17 cellular contexts compared by ENCODE assay signal in genomic region chr1:204992499-204992898, GRCh38. TPM values are rescaled to one million over a fixed set of nuclear protein-coding genes. Genes with fewer than 3 reads are reported as not detected.
DNase-seq lines count a peak whose midpoint lies in the region; ATAC-seq and TF ChIP-seq lines count a peak whose summit lies in the region.
"Had no signal": no experiment of that assay in that cellular context is flagged by ENCODE, and none has a peak within 500 bp of the region (broad histone marks: within the 10 kb centered on the region; RNA-seq: fewer than 3 reads in every experiment).

No MANE protein-coding gene starts in this region.

- no peaks in the 10 kb centered on the region for H3K79me2 ChIP-seq in neural progenitor cell (ENCODE audit: low read depth)

- H3F3A ChIP-seq in neural progenitor cell (ENCODE audit: low read depth), result peaks cover 40% of the 10 kb centered on the region

- no peak for TF ChIP-seq CTCF in CD8-positive, alpha-beta T cell (IDR thresholded peaks at IDR 0.05)
- TF ChIP-seq CTCF in neural progenitor cell (IDR thresholded peaks at IDR 0.05) (no peak), psoas muscle (IDR thresholded peaks at IDR 0.05) (no peak), mesothelial cell of epicardium (IDR thresholded peaks at IDR 0.05; ENCODE audit: unreplicated experiment) (no peak)

- peak overlapping the region; percentile 52 for H3K27ac Mint-ChIP-seq in CD8-positive, alpha-beta T cell
- peak overlapping the region; percentile 82 for H3K27ac Mint-ChIP-seq in activated naive CD8-positive, alpha-beta T cell treated with anti-CD3 and anti-CD28 coated beads for 36 hours
- H3K27ac Mint-ChIP-seq in neural progenitor cell (no peak overlapping the region), mesothelial cell of epicardium (no peak overlapping the region)

- no peaks in the 10 kb centered on the region for H3K9me3 Mint-ChIP-seq in CD8-positive, alpha-beta T cell
- no peaks in the 10 kb centered on the region for H3K9me3 Mint-ChIP-seq in activated naive CD8-positive, alpha-beta T cell treated with anti-CD3 and anti-CD28 coated beads for 36 hours
- H3K9me3 Mint-ChIP-seq in neural progenitor cell (no peaks in the 10 kb centered on the region), mesothelial cell of epicardium (no peaks in the 10 kb centered on the region)

- H3K27ac ChIP-seq in CD8-positive, alpha-beta T cell (ENCODE audit: low read depth, low read length), result no peak overlapping the region
- no peak overlapping the region for H3K27ac ChIP-seq in neural progenitor cell
- no peak overlapping the region for H3K27ac ChIP-seq in psoas muscle
- H3K27ac ChIP-seq: brain microvascular endothelial cell, prostate gland, suprapubic skin had no signal

- POLR2A ChIA-PET in CD8-positive, alpha-beta T cell (lab: Charles Lee), result interaction anchor here (0.6 kb wide), 1 partner anchor 201 kb away, joined by 4 read pairs; no protein-coding TSS in a partner anchor

- ATAC-seq in CD8-positive, alpha-beta T cell, result peak; percentile 63
- ATAC-seq in psoas muscle (no peak), GM21576 (IDR thresholded peaks at IDR 0.05; ENCODE audit: unreplicated experiment) (no peak)
- ATAC-seq: HepG2 had no signal

- peaks cover 3% of the 10 kb centered on the region for H4K20me1 ChIP-seq in neural progenitor cell (ENCODE audit: low read depth)

- H3K36me3 ChIP-seq in CD8-positive, alpha-beta T cell (ENCODE audit: insufficient read depth, low read length), result no peaks in the 10 kb centered on the region
- H3K36me3 ChIP-seq in neural progenitor cell (no peaks in the 10 kb centered on the region), psoas muscle (ENCODE audit: insufficient read depth in 1 of 2, low read depth in 1 of 2) (no peaks in the 10 kb centered on the region)
- H3K36me3 ChIP-seq: brain microvascular endothelial cell, prostate gland, suprapubic skin had no signal

- H2AFZ ChIP-seq in neural progenitor cell (replicated peaks), result no peak overlapping the region

- peak in 2 of 7 experiments; percentile 8 to 43 for DNase-seq in CD8-positive, alpha-beta T cell
- DNase-seq in MV-4-11 (lab: John Stamatoyannopoulos, UW), result peak; percentile 59
- peak; percentile 14 for DNase-seq in activated naive CD8-positive, alpha-beta T cell treated with anti-CD3 and anti-CD28 coated beads for 36 hours
- no peak for DNase-seq in neural progenitor cell (ENCODE audit: low spot score)
- no peak for DNase-seq in psoas muscle
- no peak for DNase-seq in mesothelial cell of epicardium (ENCODE audit: low spot score in 2 of 2, unreplicated experiment in 2 of 2)
- DNase-seq in SHP77 treated with DMSO at 0.1 percent for 48 hours (lab: John Stamatoyannopoulos, UW), result no peak
- DNase-seq: brain microvascular endothelial cell; Calu3; hippocampal formation; mesendoderm; NCI-H187 treated with DMSO at 0.1 percent for 48 hours; stimulated activated CD4-positive, alpha-beta T cell treated with anti-CD3 and anti-CD28 coated beads, Interleukin-4, amount 100 ng/mL, for 24 hours had no signal

- 69 to 86% (median 71%) methylated on average over 7 of the region's 7 CpGs for WGBS in psoas muscle, 3 donors

- H3K4me3 Mint-ChIP-seq in CD8-positive, alpha-beta T cell, result no peak overlapping the region
- H3K4me3 Mint-ChIP-seq in activated naive CD8-positive, alpha-beta T cell treated with anti-CD3 and anti-CD28 coated beads for 36 hours, result no peak overlapping the region
- H3K4me3 Mint-ChIP-seq in neural progenitor cell (peak overlapping the region; percentile 36), mesothelial cell of epicardium (no peak overlapping the region)

- H3K9ac ChIP-seq in neural progenitor cell, result no peak overlapping the region

- H3K4me2 ChIP-seq in neural progenitor cell, result no peak overlapping the region

- CTCF ChIA-PET in CD8-positive, alpha-beta T cell (lab: Charles Lee), result interaction anchor here (1.3 to 1.7 kb wide), 2 partner anchors 69 to 263 kb away, joined by 4 to 5 read pairs; no protein-coding TSS in a partner anchor

- no peaks in the 10 kb centered on the region for H3K27me3 Mint-ChIP-seq in CD8-positive, alpha-beta T cell (ENCODE audit: low read depth)
- H3K27me3 Mint-ChIP-seq in activated naive CD8-positive, alpha-beta T cell treated with anti-CD3 and anti-CD28 coated beads for 36 hours, result peaks cover 7% of the 10 kb centered on the region
- H3K27me3 Mint-ChIP-seq in neural progenitor cell (ENCODE audit: insufficient read depth, low read depth), result peaks cover 6% of the 10 kb centered on the region
- peaks cover 56% of the 10 kb centered on the region for H3K27me3 Mint-ChIP-seq in mesothelial cell of epicardium (ENCODE audit: low read depth)

- H3K36me3 Mint-ChIP-seq in CD8-positive, alpha-beta T cell, result no peaks in the 10 kb centered on the region
- no peaks in the 10 kb centered on the region for H3K36me3 Mint-ChIP-seq in activated naive CD8-positive, alpha-beta T cell treated with anti-CD3 and anti-CD28 coated beads for 36 hours
- peaks cover 4% of the 10 kb centered on the region for H3K36me3 Mint-ChIP-seq in neural progenitor cell
- no peaks in the 10 kb centered on the region for H3K36me3 Mint-ChIP-seq in mesothelial cell of epicardium

- intact Hi-C loops in CD8-positive, alpha-beta T cell (cut with DNase I, micrococcal nuclease), result loop anchor here in 1 of 2 experiments (5.0 kb wide), 1 partner anchor 265 kb away; no protein-coding TSS in a partner anchor
- intact Hi-C loops in psoas muscle (cut with DNase I), result loop anchor here in 1 of 2 donors (5.0 kb wide), 1 partner anchor 70 kb away; no protein-coding TSS in a partner anchor

- peaks cover 15% of the 10 kb centered on the region for H3K4me1 Mint-ChIP-seq in CD8-positive, alpha-beta T cell (ENCODE audit: low read depth)
- peaks cover 15% of the 10 kb centered on the region for H3K4me1 Mint-ChIP-seq in activated naive CD8-positive, alpha-beta T cell treated with anti-CD3 and anti-CD28 coated beads for 36 hours
- H3K4me1 Mint-ChIP-seq in neural progenitor cell, result peaks cover 57% of the 10 kb centered on the region
- H3K4me1 Mint-ChIP-seq in mesothelial cell of epicardium, result peaks cover 1% of the 10 kb centered on the region

- no peaks in the 10 kb centered on the region for H3K27me3 ChIP-seq in CD8-positive, alpha-beta T cell (ENCODE audit: insufficient read depth, low read length)
- no peaks in the 10 kb centered on the region for H3K27me3 ChIP-seq in neural progenitor cell
- peaks cover 0 to 22% (median 2%) of the 10 kb centered on the region in 3 donors for H3K27me3 ChIP-seq in psoas muscle (ENCODE audit: insufficient read depth in 3 of 3, low read length in 2 of 3)
- H3K27me3 ChIP-seq: brain microvascular endothelial cell had no signal

- H3K4me1 ChIP-seq in CD8-positive, alpha-beta T cell (ENCODE audit: insufficient read depth, low read length), result peaks cover 4% of the 10 kb centered on the region
- H3K4me1 ChIP-seq in neural progenitor cell, result peaks cover 65% of the 10 kb centered on the region
- no peaks in the 10 kb centered on the region for H3K4me1 ChIP-seq in psoas muscle
- H3K4me1 ChIP-seq: prostate gland had no signal

- H3K4me3 ChIP-seq in CD8-positive, alpha-beta T cell (ENCODE audit: low read depth, low read length), result no peak overlapping the region
- no peak overlapping the region for H3K4me3 ChIP-seq in neural progenitor cell
- no peak overlapping the region for H3K4me3 ChIP-seq in psoas muscle
- H3K4me3 ChIP-seq: prostate gland, suprapubic skin had no signal

- H3K9me3 ChIP-seq in CD8-positive, alpha-beta T cell (ENCODE audit: low read length), result no peaks in the 10 kb centered on the region
- H3K9me3 ChIP-seq in neural progenitor cell (ENCODE audit: low read depth), result no peaks in the 10 kb centered on the region
- no peaks in the 10 kb centered on the region for H3K9me3 ChIP-seq in psoas muscle
- H3K9me3 ChIP-seq: prostate gland, suprapubic skin had no signal

RNA-seq across cellular contexts. Expression of gene CNTN2, which starts 50.5 kb away (rescaled TPM):
- total RNA-seq in CD8-positive, alpha-beta T cell, result not detected
- total RNA-seq in activated naive CD8-positive, alpha-beta T cell treated with anti-CD3 and anti-CD28 coated beads for 36 hours, result not detected
- 8.4 and 12.8 TPM in 2 replicates for total RNA-seq in neural progenitor cell (ENCODE audit: low replicate concordance)
- under 1 TPM in 1 of 4 donors, not detected in 3; 0.06 TPM for total RNA-seq in psoas muscle
- polyA plus RNA-seq in psoas muscle, result under 1 TPM in 2 of 3 donors, not detected in 1; 0.01 to 0.05 TPM
- 0.11 to 0.38 TPM (median 0.29 TPM) in 3 replicates for total RNA-seq in mesothelial cell of epicardium
- total RNA-seq: Calu3, HepG2 had no signal
- polyA plus RNA-seq: HepG2 had no signal

Comparison
In these comparisons a context has a peak if more than half of its experiments do, and no peak if none do; other contexts are left out.
1. DNase-seq: peak in MV-4-11 (single experiment) and activated naive CD8-positive, alpha-beta T cell treated with anti-CD3 and anti-CD28 coated beads for 36 hours (single experiment); none in neural progenitor cell (single experiment), psoas muscle (0 of 2), mesothelial cell of epicardium (0 of 2) and SHP77 treated with DMSO at 0.1 percent for 48 hours (single experiment).
2. H3K27ac Mint-ChIP-seq: peak in CD8-positive, alpha-beta T cell (single experiment) and activated naive CD8-positive, alpha-beta T cell treated with anti-CD3 and anti-CD28 coated beads for 36 hours (single experiment); none in neural progenitor cell (single experiment) and mesothelial cell of epicardium (single experiment).